ENCODE assay signal across 1 cellular context in the genomic region with DNA sequence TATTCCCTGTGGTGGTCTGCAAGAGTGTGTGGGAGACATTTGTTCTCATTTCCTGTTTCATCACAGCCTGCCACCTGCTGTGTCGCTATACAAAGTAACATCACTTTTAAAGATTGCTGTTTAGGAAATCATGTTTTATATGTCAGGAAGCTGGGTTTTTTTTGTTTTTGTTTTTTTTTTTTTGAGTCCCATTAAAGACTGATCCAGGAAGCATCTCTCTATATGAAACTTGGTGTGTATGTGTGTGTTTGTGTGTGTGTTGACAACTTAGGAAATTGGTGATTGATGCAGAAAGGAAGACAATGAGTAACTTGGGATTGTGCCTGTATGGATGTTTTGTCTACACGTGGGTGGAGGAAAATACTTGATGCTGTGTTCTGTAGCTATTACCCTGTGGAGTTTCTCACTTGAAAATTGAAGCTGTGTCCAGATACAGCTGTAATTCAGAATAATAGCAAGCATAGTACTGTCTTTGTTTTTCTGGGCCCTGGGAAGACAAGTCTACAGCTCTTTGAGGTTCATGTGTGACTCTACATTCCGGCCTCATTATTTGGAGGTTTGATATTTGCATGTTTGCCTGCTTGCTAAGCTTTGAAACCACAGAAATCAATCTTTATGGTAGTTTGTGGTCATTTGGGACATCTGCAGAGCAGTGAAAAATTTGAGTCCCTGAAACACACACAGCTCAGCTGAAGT.
TF ChIP-seq lines count a peak whose summit lies in the region.

No MANE protein-coding gene starts in this region.

TF ChIP-seq in GM12878, 131 proteins besides CTCF, POLR2A, EP300 and RAD21 (continued from another document):
- TF ChIP-seq, protein P1, sequence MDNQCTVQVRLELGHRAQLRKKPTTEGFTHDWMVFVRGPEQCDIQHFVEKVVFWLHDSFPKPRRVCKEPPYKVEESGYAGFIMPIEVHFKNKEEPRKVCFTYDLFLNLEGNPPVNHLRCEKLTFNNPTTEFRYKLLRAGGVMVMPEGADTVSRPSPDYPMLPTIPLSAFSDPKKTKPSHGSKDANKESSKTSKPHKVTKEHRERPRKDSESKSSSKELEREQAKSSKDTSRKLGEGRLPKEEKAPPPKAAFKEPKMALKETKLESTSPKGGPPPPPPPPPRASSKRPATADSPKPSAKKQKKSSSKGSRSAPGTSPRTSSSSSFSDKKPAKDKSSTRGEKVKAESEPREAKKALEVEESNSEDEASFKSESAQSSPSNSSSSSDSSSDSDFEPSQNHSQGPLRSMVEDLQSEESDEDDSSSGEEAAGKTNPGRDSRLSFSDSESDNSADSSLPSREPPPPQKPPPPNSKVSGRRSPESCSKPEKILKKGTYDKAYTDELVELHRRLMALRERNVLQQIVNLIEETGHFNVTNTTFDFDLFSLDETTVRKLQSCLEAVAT (IDR thresholded peaks at IDR 0.05): peak; percentile 89
- no peak for TF ChIP-seq BRCA1 (IDR thresholded peaks at IDR 0.05; ENCODE audit: low read depth, low read length)
- TF ChIP-seq, protein P2, sequence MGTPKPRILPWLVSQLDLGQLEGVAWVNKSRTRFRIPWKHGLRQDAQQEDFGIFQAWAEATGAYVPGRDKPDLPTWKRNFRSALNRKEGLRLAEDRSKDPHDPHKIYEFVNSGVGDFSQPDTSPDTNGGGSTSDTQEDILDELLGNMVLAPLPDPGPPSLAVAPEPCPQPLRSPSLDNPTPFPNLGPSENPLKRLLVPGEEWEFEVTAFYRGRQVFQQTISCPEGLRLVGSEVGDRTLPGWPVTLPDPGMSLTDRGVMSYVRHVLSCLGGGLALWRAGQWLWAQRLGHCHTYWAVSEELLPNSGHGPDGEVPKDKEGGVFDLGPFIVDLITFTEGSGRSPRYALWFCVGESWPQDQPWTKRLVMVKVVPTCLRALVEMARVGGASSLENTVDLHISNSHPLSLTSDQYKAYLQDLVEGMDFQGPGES (IDR thresholded peaks at IDR 0.05): no peak
- no peak for TF ChIP-seq YBX1 (IDR thresholded peaks at IDR 0.05)
- no peak; the same call in 1 of the 2 replicates for TF ChIP-seq IRF4 (IDR thresholded peaks at IDR 0.05; ENCODE audit: low read depth, low read length)
- no peak for TF ChIP-seq RB1 (IDR thresholded peaks at IDR 0.05; ENCODE audit: borderline replicate concordance)
- TF ChIP-seq GABPA (IDR thresholded peaks at IDR 0.05; ENCODE audit: low read depth): no peak
- no peak for TF ChIP-seq ZNF622 (IDR thresholded peaks at IDR 0.05)
- TF ChIP-seq TCF12 (IDR thresholded peaks at IDR 0.05; ENCODE audit: low read depth, low read length): peak; percentile 83
- TF ChIP-seq CBFB (IDR thresholded peaks at IDR 0.05; ENCODE audit: low read depth): peak; percentile 88
- no peak for TF ChIP-seq POLR2AphosphoS2 (IDR thresholded peaks at IDR 0.05; ENCODE audit: low read depth, low read length)
- TF ChIP-seq, protein P3, sequence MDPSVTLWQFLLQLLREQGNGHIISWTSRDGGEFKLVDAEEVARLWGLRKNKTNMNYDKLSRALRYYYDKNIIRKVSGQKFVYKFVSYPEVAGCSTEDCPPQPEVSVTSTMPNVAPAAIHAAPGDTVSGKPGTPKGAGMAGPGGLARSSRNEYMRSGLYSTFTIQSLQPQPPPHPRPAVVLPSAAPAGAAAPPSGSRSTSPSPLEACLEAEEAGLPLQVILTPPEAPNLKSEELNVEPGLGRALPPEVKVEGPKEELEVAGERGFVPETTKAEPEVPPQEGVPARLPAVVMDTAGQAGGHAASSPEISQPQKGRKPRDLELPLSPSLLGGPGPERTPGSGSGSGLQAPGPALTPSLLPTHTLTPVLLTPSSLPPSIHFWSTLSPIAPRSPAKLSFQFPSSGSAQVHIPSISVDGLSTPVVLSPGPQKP (IDR thresholded peaks at IDR 0.05; ENCODE audit: low read depth, low read length): no peak
- TF ChIP-seq, protein P4, sequence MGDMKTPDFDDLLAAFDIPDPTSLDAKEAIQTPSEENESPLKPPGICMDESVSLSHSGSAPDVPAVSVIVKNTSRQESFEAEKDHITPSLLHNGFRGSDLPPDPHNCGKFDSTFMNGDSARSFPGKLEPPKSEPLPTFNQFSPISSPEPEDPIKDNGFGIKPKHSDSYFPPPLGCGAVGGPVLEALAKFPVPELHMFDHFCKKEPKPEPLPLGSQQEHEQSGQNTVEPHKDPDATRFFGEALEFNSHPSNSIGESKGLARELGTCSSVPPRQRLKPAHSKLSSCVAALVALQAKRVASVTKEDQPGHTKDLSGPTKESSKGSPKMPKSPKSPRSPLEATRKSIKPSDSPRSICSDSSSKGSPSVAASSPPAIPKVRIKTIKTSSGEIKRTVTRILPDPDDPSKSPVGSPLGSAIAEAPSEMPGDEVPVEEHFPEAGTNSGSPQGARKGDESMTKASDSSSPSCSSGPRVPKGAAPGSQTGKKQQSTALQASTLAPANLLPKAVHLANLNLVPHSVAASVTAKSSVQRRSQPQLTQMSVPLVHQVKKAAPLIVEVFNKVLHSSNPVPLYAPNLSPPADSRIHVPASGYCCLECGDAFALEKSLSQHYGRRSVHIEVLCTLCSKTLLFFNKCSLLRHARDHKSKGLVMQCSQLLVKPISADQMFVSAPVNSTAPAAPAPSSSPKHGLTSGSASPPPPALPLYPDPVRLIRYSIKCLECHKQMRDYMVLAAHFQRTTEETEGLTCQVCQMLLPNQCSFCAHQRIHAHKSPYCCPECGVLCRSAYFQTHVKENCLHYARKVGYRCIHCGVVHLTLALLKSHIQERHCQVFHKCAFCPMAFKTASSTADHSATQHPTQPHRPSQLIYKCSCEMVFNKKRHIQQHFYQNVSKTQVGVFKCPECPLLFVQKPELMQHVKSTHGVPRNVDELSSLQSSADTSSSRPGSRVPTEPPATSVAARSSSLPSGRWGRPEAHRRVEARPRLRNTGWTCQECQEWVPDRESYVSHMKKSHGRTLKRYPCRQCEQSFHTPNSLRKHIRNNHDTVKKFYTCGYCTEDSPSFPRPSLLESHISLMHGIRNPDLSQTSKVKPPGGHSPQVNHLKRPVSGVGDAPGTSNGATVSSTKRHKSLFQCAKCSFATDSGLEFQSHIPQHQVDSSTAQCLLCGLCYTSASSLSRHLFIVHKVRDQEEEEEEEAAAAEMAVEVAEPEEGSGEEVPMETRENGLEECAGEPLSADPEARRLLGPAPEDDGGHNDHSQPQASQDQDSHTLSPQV (IDR thresholded peaks at IDR 0.05): no peak
- peak; percentile 88 for TF ChIP-seq NBN (IDR thresholded peaks at IDR 0.05)
- TF ChIP-seq ASH2L (IDR thresholded peaks at IDR 0.05; ENCODE audit: borderline replicate concordance, low read depth): no peak
- TF ChIP-seq PML (IDR thresholded peaks at IDR 0.05; ENCODE audit: low read length): no peak
- TF ChIP-seq, protein P5, sequence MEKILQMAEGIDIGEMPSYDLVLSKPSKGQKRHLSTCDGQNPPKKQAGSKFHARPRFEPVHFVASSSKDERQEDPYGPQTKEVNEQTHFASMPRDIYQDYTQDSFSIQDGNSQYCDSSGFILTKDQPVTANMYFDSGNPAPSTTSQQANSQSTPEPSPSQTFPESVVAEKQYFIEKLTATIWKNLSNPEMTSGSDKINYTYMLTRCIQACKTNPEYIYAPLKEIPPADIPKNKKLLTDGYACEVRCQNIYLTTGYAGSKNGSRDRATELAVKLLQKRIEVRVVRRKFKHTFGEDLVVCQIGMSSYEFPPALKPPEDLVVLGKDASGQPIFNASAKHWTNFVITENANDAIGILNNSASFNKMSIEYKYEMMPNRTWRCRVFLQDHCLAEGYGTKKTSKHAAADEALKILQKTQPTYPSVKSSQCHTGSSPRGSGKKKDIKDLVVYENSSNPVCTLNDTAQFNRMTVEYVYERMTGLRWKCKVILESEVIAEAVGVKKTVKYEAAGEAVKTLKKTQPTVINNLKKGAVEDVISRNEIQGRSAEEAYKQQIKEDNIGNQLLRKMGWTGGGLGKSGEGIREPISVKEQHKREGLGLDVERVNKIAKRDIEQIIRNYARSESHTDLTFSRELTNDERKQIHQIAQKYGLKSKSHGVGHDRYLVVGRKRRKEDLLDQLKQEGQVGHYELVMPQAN (conservative IDR thresholded peaks at IDR 0.05): 0 out of 2 replicates have a peak, but pooled peaks have one; percentile 23
- TF ChIP-seq PAX5 (IDR thresholded peaks at IDR 0.05; ENCODE audit: borderline replicate concordance, low read depth, low read length): peak; percentile 73; the same call in 1 of the 2 replicates
